In the genomic region with DNA sequence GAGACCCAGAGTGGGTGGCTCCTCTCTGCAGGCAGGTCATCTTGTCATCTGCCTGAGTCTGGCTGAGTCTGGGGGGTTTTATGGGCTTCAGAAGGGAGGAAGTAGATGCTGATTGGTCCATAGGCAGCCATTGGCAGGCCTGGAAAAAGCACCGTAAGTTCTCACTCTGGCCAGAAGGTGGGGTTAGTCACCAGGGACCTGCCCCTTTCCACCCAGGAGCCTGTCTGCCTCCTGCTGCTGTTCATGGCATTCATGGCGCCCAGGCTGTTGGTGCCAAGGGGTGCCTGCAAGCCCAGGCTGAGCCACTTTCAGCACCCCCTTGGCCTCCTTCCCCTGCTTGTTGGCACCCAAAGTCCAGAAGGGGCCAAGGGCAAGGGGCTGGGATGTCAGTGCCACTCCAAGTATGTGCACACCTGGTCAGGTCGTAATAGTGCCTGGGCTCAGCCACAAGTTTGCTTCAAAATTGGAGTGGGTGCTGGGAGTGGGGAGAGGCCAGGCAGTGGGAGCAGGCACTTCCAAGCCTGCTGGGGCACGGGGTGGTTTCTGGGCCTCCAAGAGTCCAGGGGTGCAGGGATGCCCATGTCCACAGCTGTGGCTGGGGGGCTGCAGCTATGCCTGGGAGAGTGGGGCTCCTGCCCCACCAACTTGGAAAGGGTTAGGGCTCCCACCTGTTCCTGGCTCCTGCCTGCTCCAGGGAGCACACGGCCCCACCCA, we compare ENCODE assay signal across 15 cellular contexts.
DNase-seq lines count a peak whose midpoint lies in the region; ATAC-seq and TF ChIP-seq lines count a peak whose summit lies in the region.
"Had no signal": no experiment of that assay in that cellular context is flagged by ENCODE, and none has a peak within 500 bp of the region (broad histone marks: within the 10 kb centered on the region; RNA-seq: fewer than 3 reads in every experiment).

No MANE protein-coding gene starts in this region.

- TF ChIP-seq RAD21 in liver (IDR thresholded peaks at IDR 0.05), result peak in 1 of 2 donors; percentile 27

- H3K36me3 ChIP-seq in left ventricle myocardium inferior (no peaks in the 10 kb centered on the region), liver (ENCODE audit: control insufficient read depth in 4 of 4, insufficient read depth in 3 of 4, low read depth in 1 of 4, low read length in 3 of 4) (no peaks in the 10 kb centered on the region), Caco-2 (ENCODE audit: control insufficient read depth, insufficient read depth, low read length) (no peaks in the 10 kb centered on the region), spleen (peaks cover 0 to 15% (median 0%) of the 10 kb centered on the region in 6 donors)
- H3K36me3 ChIP-seq: neural progenitor cell had no signal

- TF ChIP-seq CTCF in left ventricle myocardium inferior (IDR thresholded peaks at IDR 0.05; ENCODE audit: borderline replicate concordance) (peak; percentile 17), VCaP (conservative IDR thresholded peaks at IDR 0.05) (no peak), liver (IDR thresholded peaks at IDR 0.05; ENCODE audit: low read depth, low read length, missing input control) (peak; percentile 0), Caco-2 (IDR thresholded peaks at IDR 0.05; ENCODE audit: insufficient read depth in 1 of 2, low read depth in 1 of 2, low read length in 1 of 2, severe bottlenecking in 1 of 2, unreplicated experiment in 1 of 2) (no peak), spleen (IDR thresholded peaks at IDR 0.05 in 8 of 11, conservative IDR thresholded peaks at IDR 0.05 in 3 of 11) (no peak)

- H3K4me3 ChIP-seq in left ventricle myocardium inferior, result no peak overlapping the region
- no peak overlapping the region for H3K4me3 ChIP-seq in liver (ENCODE audit: low read depth in 1 of 3, low read length in 3 of 3)
- no peak overlapping the region for H3K4me3 ChIP-seq in Caco-2 (ENCODE audit: low read depth, low read length)
- H3K4me3 ChIP-seq in spleen, result no peak overlapping the region
- H3K4me3 ChIP-seq: lung, neural progenitor cell had no signal

- no peaks in the 10 kb centered on the region for H3K9me3 Mint-ChIP-seq in Caco-2 (ENCODE audit: unreplicated experiment)
- H3K9me3 Mint-ChIP-seq: activated T-cell treated with anti-CD3 and anti-CD28 coated beads, Interleukin-2, amount 50 U/mL, for 4 hours; neural progenitor cell had no signal

- POLR2A ChIA-PET in Caco-2 (lab: Charles Lee), result no interaction called here

- H3K4me3 Mint-ChIP-seq in Caco-2 (ENCODE audit: unreplicated experiment), result no peak overlapping the region
- H3K4me3 Mint-ChIP-seq: activated T-cell treated with anti-CD3 and anti-CD28 coated beads, Interleukin-2, amount 50 U/mL, for 4 hours; neural progenitor cell had no signal

- no peak overlapping the region for H3K27ac Mint-ChIP-seq in Caco-2 (ENCODE audit: unreplicated experiment)
- H3K27ac Mint-ChIP-seq: neural progenitor cell had no signal

- intact Hi-C loops in left ventricle myocardium inferior (cut with micrococcal nuclease), result no loop called here
- intact Hi-C loops in left cardiac atrium (cut with DNase I), result no loop called here
- intact Hi-C loops in Caco-2 (cut with micrococcal nuclease; ENCODE audit: unreplicated experiment), result no loop called here
- intact Hi-C loops in spleen (cut with DNase I; ENCODE audit: low total_unique reads), result no loop called here

- DNase-seq in left ventricle myocardium inferior (no peak), left cardiac atrium (no peak), Caco-2 (no peak), AG08395 (ENCODE audit: low spot score) (no peak), spleen (no peak)
- DNase-seq: activated CD4-positive, CD25-positive, alpha-beta regulatory T cell; activated T-cell treated with anti-CD3 and anti-CD28 coated beads, Interleukin-2, amount 50 U/mL, for 4 hours; NCI-H1105 treated with DMSO at 0.1 percent for 48 hours; NCI-H345 had no signal

- BruUV-seq in Caco-2 (replicated peaks; lab: Mats Ljungman, UMichigan), result no TSS peak

- CTCF ChIA-PET in Caco-2 (lab: Charles Lee), result no interaction called here

- H3K27me3 ChIP-seq in left ventricle myocardium inferior (ENCODE audit: low read depth), result no peaks in the 10 kb centered on the region
- H3K27me3 ChIP-seq in liver (ENCODE audit: control insufficient read depth in 4 of 4, insufficient read depth in 4 of 4, low read length in 3 of 4), result no peaks in the 10 kb centered on the region
- H3K27me3 ChIP-seq in Caco-2 (replicated peaks; ENCODE audit: control insufficient read depth, insufficient read depth, low read length), result no peaks in the 10 kb centered on the region
- no peaks in the 10 kb centered on the region for H3K27me3 ChIP-seq in spleen (replicated peaks in 1 of 7)
- H3K27me3 ChIP-seq: neural progenitor cell had no signal

- H3K9ac ChIP-seq in liver (ENCODE audit: low read depth in 1 of 2, low read length in 2 of 2), result no peak overlapping the region
- H3K9ac ChIP-seq: neural progenitor cell had no signal

- ATAC-seq in left cardiac atrium (no peak), HG03521 (IDR thresholded peaks at IDR 0.05; ENCODE audit: unreplicated experiment) (no peak)
- ATAC-seq: SK-N-SH treated with all-trans-retinoic acid at 6 μM for 48 hours had no signal

- H3K27me3 Mint-ChIP-seq in Caco-2 (ENCODE audit: insufficient read depth, unreplicated experiment), result peaks cover 17% of the 10 kb centered on the region

- H3K36me3 Mint-ChIP-seq in Caco-2 (ENCODE audit: insufficient read depth, unreplicated experiment), result no peaks in the 10 kb centered on the region
- H3K36me3 Mint-ChIP-seq: neural progenitor cell had no signal

- no peaks in the 10 kb centered on the region for H3K9me3 ChIP-seq in left ventricle myocardium inferior (replicated peaks)
- no peaks in the 10 kb centered on the region for H3K9me3 ChIP-seq in liver (ENCODE audit: control insufficient read depth in 4 of 4, low read length in 3 of 4)
- H3K9me3 ChIP-seq in Caco-2, result peaks cover 3% of the 10 kb centered on the region; the same call in 1 of the 2 replicates
- no peaks in the 10 kb centered on the region for H3K9me3 ChIP-seq in spleen

- no peaks in the 10 kb centered on the region for H3K4me1 Mint-ChIP-seq in Caco-2 (ENCODE audit: low read depth, unreplicated experiment)
- H3K4me1 Mint-ChIP-seq: neural progenitor cell had no signal

- H3K4me1 ChIP-seq in left ventricle myocardium inferior (peaks cover 66% of the 10 kb centered on the region), liver (ENCODE audit: control insufficient read depth in 4 of 4, insufficient read depth in 4 of 4, low read length in 3 of 4) (peaks cover 6 to 49% (median 30%) of the 10 kb centered on the region in 4 donors), Caco-2 (no peaks in the 10 kb centered on the region), spleen (peaks cover 0 to 24% (median 18%) of the 10 kb centered on the region in 6 donors)
- H3K4me1 ChIP-seq: neural progenitor cell had no signal

- 98% methylated on average over 5 of the region's 5 CpGs for WGBS in liver
- 96 to 97% (median 96%) methylated on average over 3 to 5 of the region's 5 CpGs for WGBS in spleen, 5 donors

- TF ChIP-seq POLR2A in spleen (IDR thresholded peaks at IDR 0.05), result no peak

- H3K27ac ChIP-seq in left ventricle myocardium inferior (replicated peaks) (peak overlapping the region; percentile 81), VCaP (peak overlapping the region; percentile 46), liver (ENCODE audit: low read depth in 1 of 2, low read length in 2 of 2) (no peak overlapping the region), spleen (no peak overlapping the region)
- H3K27ac ChIP-seq: neural progenitor cell had no signal

TF ChIP-seq in liver, 16 proteins besides CTCF, POLR2A, EP300 and RAD21:
- TF ChIP-seq TAF1 (conservative IDR thresholded peaks at IDR 0.05) (no peak), HNF4A (conservative IDR thresholded peaks at IDR 0.05) (no peak), FOXA1 (IDR thresholded peaks at IDR 0.05) (no peak), RXRA (IDR thresholded peaks at IDR 0.05) (no peak), FOXA2 (IDR thresholded peaks at IDR 0.05) (no peak)
- TF ChIP-seq, protein P1, sequence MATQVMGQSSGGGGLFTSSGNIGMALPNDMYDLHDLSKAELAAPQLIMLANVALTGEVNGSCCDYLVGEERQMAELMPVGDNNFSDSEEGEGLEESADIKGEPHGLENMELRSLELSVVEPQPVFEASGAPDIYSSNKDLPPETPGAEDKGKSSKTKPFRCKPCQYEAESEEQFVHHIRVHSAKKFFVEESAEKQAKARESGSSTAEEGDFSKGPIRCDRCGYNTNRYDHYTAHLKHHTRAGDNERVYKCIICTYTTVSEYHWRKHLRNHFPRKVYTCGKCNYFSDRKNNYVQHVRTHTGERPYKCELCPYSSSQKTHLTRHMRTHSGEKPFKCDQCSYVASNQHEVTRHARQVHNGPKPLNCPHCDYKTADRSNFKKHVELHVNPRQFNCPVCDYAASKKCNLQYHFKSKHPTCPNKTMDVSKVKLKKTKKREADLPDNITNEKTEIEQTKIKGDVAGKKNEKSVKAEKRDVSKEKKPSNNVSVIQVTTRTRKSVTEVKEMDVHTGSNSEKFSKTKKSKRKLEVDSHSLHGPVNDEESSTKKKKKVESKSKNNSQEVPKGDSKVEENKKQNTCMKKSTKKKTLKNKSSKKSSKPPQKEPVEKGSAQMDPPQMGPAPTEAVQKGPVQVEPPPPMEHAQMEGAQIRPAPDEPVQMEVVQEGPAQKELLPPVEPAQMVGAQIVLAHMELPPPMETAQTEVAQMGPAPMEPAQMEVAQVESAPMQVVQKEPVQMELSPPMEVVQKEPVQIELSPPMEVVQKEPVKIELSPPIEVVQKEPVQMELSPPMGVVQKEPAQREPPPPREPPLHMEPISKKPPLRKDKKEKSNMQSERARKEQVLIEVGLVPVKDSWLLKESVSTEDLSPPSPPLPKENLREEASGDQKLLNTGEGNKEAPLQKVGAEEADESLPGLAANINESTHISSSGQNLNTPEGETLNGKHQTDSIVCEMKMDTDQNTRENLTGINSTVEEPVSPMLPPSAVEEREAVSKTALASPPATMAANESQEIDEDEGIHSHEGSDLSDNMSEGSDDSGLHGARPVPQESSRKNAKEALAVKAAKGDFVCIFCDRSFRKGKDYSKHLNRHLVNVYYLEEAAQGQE (IDR thresholded peaks at IDR 0.05), result no peak
- TF ChIP-seq, protein P2, sequence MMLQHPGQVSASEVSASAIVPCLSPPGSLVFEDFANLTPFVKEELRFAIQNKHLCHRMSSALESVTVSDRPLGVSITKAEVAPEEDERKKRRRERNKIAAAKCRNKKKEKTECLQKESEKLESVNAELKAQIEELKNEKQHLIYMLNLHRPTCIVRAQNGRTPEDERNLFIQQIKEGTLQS (IDR thresholded peaks at IDR 0.05), result no peak

Comparison
In these comparisons a context has a peak if more than half of its experiments do, and no peak if none do; other contexts are left out.
1. H3K27ac ChIP-seq: peak in left ventricle myocardium inferior (single experiment) and VCaP (single experiment); none in liver (0 of 2) and spleen (0 of 8).
2. CTCF ChIP-seq: peak in left ventricle myocardium inferior (single experiment) and liver (single experiment); none in VCaP (single experiment), Caco-2 (0 of 2) and spleen (0 of 11).